6 cellular contexts compared by ENCODE assay signal in genomic region chr1:106207185-106207584, GRCh38.
"Had no signal": no experiment of that assay in that cellular context is flagged by ENCODE, and none has a peak within 500 bp of the region (broad histone marks: within the 10 kb centered on the region; RNA-seq: fewer than 3 reads in every experiment).

No MANE protein-coding gene starts in this region.

- H3K4me1 Mint-ChIP-seq: IgD-negative memory B cell had no signal

- H3K27ac Mint-ChIP-seq: IgD-negative memory B cell had no signal

- H3K4me3 Mint-ChIP-seq: IgD-negative memory B cell had no signal

- H3K36me3 Mint-ChIP-seq: IgD-negative memory B cell had no signal

- H3K9me3 Mint-ChIP-seq: IgD-negative memory B cell had no signal

- H3K27ac ChIP-seq: HL-60 had no signal

- H3K27me3 Mint-ChIP-seq: IgD-negative memory B cell had no signal

- H3K4me3 ChIP-seq: K562 had no signal

- DNase-seq: IMR-90, KBM-7 had no signal

- ATAC-seq: HepG2, K562 had no signal
